Comparison of ENCODE assay signal across 8 cellular contexts in genomic region chr1:156591432-156592157, GRCh38. TPM values are rescaled to one million over a fixed set of nuclear protein-coding genes. Genes with fewer than 3 reads are reported as not detected.
A peak's percentile ranks its signal among the peaks of the same experiment; 100 is the strongest.
DNase-seq lines count a peak whose midpoint lies in the region; ATAC-seq and TF ChIP-seq lines count a peak whose summit lies in the region.

Gene NAXE (plus strand): TSS chr1:156591776. CDS start chr1:156591805, 29 bp downstream.

- peaks cover 16% of the 10 kb centered on the region for H3K4me1 Mint-ChIP-seq in T-helper 17 cell

- peak; percentile 97 for ATAC-seq in T-helper 17 cell

- peaks cover 8% of the 10 kb centered on the region for H3K36me3 Mint-ChIP-seq in T-helper 17 cell (ENCODE audit: low read depth)

- peak; percentile 87 for DNase-seq in GM10266 (ENCODE audit: extremely low spot score)
- DNase-seq in HEK293T (ENCODE audit: extremely low spot score) = peak; percentile 87
- peak; percentile 44 for DNase-seq in NCI-H1048 (lab: John Stamatoyannopoulos, UW)
- peak; percentile 56 to 73 (median 64) for DNase-seq in T-helper 17 cell
- DNase-seq in right atrium auricular region (ENCODE audit: low spot score) = peak; percentile 60
- DNase-seq in prostate gland (ENCODE audit: low spot score) = peak; percentile 68
- DNase-seq in cortex of kidney (lab: John Stamatoyannopoulos, UW) = no peak

- CTCF ChIA-PET in HEK293T (lab: Yijun Ruan, JAX) = interaction anchor here (0.6 to 2.2 kb wide), 12 partner anchors 8 to 206 kb away, joined by 3 to 11 read pairs (median 3); partner anchors contain the start of gene GPATCH4

- peaks cover 27% of the 10 kb centered on the region for H3K36me3 ChIP-seq in right atrium auricular region
- H3K36me3 ChIP-seq in prostate gland = no peaks in the 10 kb centered on the region

- H3K4me3 ChIP-seq in right atrium auricular region = peak within 1 kb of the TSS; percentile 55 to 71
- H3K4me3 ChIP-seq in prostate gland = peak within 1 kb of the TSS; percentile 74 to 80

- TF ChIP-seq CTCF in GM10266 (IDR thresholded peaks at IDR 0.05; ENCODE audit: control insufficient read depth, insufficient read depth, low read depth, missing control alignments) (no peak), right atrium auricular region (IDR thresholded peaks at IDR 0.05) (no peak), prostate gland (IDR thresholded peaks at IDR 0.05) (no peak)

- no peaks in the 10 kb centered on the region for H3K27me3 Mint-ChIP-seq in T-helper 17 cell

- intact Hi-C loops in prostate gland (cut with DNase I) = no loop called here

- under 1% methylated on average over 59 of the region's 60 CpGs for WGBS in prostate gland

- H3K27ac ChIP-seq in angular gyrus (ENCODE audit: low read depth, low read length) (peak within 1 kb of the TSS; percentile 87), right atrium auricular region (peak within 1 kb of the TSS; percentile 84 to 86), prostate gland (peak within 1 kb of the TSS; percentile 79 to 86)

- POLR2A ChIA-PET in HEK293T (lab: Yijun Ruan, JAX) = interaction anchor here (0.8 to 4.3 kb wide), 26 partner anchors 10 to 215 kb away, joined by 3 to 57 read pairs (median 4); partner anchors contain the start of genes GPATCH4, HAPLN2, ISG20L2 and MEF2D

- peak within 1 kb of the TSS; percentile 85 for H3K4me3 Mint-ChIP-seq in T-helper 17 cell

- H3K9me3 ChIP-seq in T-helper 17 cell (ENCODE audit: control insufficient read depth, low read length, poor library complexity, severe bottlenecking) = no peaks in the 10 kb centered on the region
- H3K9me3 ChIP-seq in right atrium auricular region = no peaks in the 10 kb centered on the region
- H3K9me3 ChIP-seq in prostate gland = no peaks in the 10 kb centered on the region

- no peaks in the 10 kb centered on the region for H3K27me3 ChIP-seq in right atrium auricular region
- H3K27me3 ChIP-seq in prostate gland (replicated peaks; ENCODE audit: insufficient read depth) = no peaks in the 10 kb centered on the region

- peak; percentile 62 for TF ChIP-seq POLR2A in prostate gland (IDR thresholded peaks at IDR 0.05)

- H3K4me1 ChIP-seq in right atrium auricular region = peaks cover 0 to 14% of the 10 kb centered on the region in 2 donors
- H3K4me1 ChIP-seq in prostate gland (replicated peaks) = peaks cover 2% of the 10 kb centered on the region

- H3K27ac Mint-ChIP-seq in T-helper 17 cell = peak within 1 kb of the TSS; percentile 76

TF ChIP-seq in HEK293T, 16 proteins besides CTCF, POLR2A, EP300 and RAD21:
- TF ChIP-seq ELF4 (IDR thresholded peaks at IDR 0.05) (0 out of 2 replicates have a peak, but pooled peaks have one; percentile 45), FOXK2 (IDR thresholded peaks at IDR 0.05) (no peak), L3MBTL2 (conservative IDR thresholded peaks at IDR 0.05) (peak; percentile 36; the same call in 1 of the 2 replicates), ARNT (IDR thresholded peaks at IDR 0.05) (no peak), SUZ12 (IDR thresholded peaks at IDR 0.05) (no peak), CTBP1 (IDR thresholded peaks at IDR 0.05; ENCODE audit: borderline replicate concordance) (no peak)

RNA-seq across cellular contexts. Expression of gene NAXE, which starts in this region (rescaled TPM):
- 10 to 100 TPM; 27.5 to 32.0 TPM for total RNA-seq in T-helper 17 cell
- total RNA-seq in right atrium auricular region = 10 to 100 TPM; 85.3 to 96.3 TPM
- 100 to 1,000 TPM; 118 to 188 TPM for total RNA-seq in prostate gland
